Comparison of ENCODE assay signal across 1 cellular context in the genomic region with DNA sequence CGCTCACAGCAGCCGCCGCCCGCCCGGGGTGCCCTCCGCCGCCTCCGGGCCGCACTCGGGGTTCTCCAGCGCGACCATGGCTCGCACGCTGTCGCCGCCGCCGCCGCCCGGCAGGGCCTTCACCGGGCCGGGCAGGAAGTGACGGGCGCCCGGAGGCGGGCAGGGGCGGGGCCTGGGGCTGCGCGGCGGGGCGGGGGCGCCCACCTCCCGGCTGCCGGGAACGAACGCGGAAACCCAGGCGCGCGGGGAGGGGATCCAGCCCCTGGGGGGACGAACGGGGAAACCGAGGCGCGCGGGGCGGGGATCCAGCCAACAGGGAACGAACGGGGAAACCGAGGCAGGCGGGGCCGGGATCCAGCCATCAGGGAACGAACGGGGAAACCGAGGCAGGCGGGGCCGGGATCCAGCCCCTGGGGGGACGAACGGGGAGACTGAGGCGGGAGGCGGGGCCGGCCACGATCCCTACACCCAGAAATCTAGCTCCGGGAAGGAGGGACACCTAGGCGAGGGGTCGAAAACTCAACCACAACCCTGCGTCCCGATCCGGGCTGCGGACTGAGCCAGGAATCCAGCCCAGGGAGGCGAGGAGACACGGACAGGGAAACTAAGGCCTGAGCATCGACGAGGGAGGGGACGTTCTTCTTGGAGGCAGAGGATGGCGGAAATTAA.
TF ChIP-seq lines count a peak whose summit lies in the region.

Gene R3HDM4 (minus strand): TSS at position 140 of the 669 bp plus-strand sequence. CDS start 62 bp downstream, at position 78.

TF ChIP-seq in endothelial cell of umbilical vein, 7 proteins besides CTCF, POLR2A, EP300 and RAD21:
- TF ChIP-seq POLR2AphosphoS5 (IDR thresholded peaks at IDR 0.05; ENCODE audit: insufficient read depth, low read depth, low read length) (peak; percentile 47), FOS (IDR thresholded peaks at IDR 0.05; ENCODE audit: borderline replicate concordance, insufficient read depth, low read length) (no peak)
